16 cellular contexts compared by ENCODE assay signal in genomic region chr1:182620924-182621585, GRCh38.
"Had no signal": no experiment of that assay in that cellular context is flagged by ENCODE, and none has a peak within 500 bp of the region (broad histone marks: within the 10 kb centered on the region; RNA-seq: fewer than 3 reads in every experiment).

No MANE protein-coding gene starts in this region.

- DNase-seq: activated CD8-positive, alpha-beta memory T cell treated with anti-CD3 and anti-CD28 coated beads for 24 hours; activated CD8-positive, alpha-beta memory T cell treated with anti-CD3 and anti-CD28 coated beads, Interleukin-2, amount 50 U/mL, for 48 hours; activated gamma-delta T cell treated with Interleukin-2 at 50 U/mL for 16 hours; effector CD8-positive, alpha-beta T cell; heart right ventricle; immature natural killer cell; kidney glomerular epithelial cell; left ventricle myocardium inferior; mammary epithelial cell; stomach; trophoblast cell had no signal

- H3K27ac Mint-ChIP-seq: dendritic cell treated with granulocyte-macrophage colony-stimulating factor and Interleukin-4, amounts not matched to agents 40 ng/mL and 50 ng/mL, for 4 days; immature natural killer cell; neural progenitor cell; progenitor cell of endocrine pancreas; T-helper 1 cell treated with Interleukin-12 subunit alpha and Interleukin-12 subunit beta and Interleukin-4 antibody, amounts not matched to agents 30 μg/mL and 1 μg/mL, for 36 hours had no signal

- H3K36me3 Mint-ChIP-seq: neural progenitor cell had no signal

- ATAC-seq: esophagus mucosa, heart right ventricle had no signal

- H3K4me3 Mint-ChIP-seq: dendritic cell treated with granulocyte-macrophage colony-stimulating factor and Interleukin-4, amounts not matched to agents 40 ng/mL and 50 ng/mL, for 4 days; immature natural killer cell; neural progenitor cell; T-helper 1 cell treated with Interleukin-12 subunit alpha and Interleukin-12 subunit beta and Interleukin-4 antibody, amounts not matched to agents 30 μg/mL and 1 μg/mL, for 36 hours had no signal
